In the genomic region with DNA sequence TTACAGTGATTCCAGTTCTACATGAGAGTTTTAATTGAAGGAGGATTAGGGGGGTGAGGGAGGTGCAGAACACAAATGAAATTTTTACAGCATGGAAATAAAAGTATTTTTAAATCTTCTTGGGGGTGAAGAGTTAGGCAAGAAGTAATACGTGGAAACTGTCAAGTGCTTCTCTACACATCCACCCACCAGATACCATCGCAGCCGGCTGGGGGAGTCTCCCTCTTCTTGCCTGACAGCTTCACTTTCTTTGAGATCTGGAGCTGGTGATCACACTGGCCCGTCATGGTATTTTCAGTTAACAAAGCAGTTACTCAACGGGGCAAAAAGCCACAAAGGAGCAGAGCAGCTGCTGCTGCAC, we compare ENCODE assay signal across 1 cellular context.
TF ChIP-seq lines count a peak whose summit lies in the region.

No MANE protein-coding gene starts in this region.

TF ChIP-seq in HepG2, 621 proteins besides CTCF, POLR2A, EP300 and RAD21 (continued from another document):
- TF ChIP-seq, protein P1, sequence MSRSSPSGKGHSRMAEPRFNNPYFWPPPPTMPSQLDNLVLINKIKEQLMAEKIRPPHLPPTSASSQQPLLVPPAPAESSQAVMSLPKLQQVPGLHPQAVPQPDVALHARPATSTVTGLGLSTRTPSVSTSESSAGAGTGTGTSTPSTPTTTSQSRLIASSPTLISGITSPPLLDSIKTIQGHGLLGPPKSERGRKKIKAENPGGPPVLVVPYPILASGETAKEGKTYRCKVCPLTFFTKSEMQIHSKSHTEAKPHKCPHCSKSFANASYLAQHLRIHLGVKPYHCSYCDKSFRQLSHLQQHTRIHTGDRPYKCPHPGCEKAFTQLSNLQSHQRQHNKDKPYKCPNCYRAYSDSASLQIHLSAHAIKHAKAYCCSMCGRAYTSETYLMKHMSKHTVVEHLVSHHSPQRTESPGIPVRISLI (CRISPR knock-in tag; IDR thresholded peaks at IDR 0.05; ENCODE audit: borderline replicate concordance), result no peak
- TF ChIP-seq, protein P2, sequence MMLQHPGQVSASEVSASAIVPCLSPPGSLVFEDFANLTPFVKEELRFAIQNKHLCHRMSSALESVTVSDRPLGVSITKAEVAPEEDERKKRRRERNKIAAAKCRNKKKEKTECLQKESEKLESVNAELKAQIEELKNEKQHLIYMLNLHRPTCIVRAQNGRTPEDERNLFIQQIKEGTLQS (CRISPR knock-in tag; IDR thresholded peaks at IDR 0.05), result 0 out of 2 replicates have a peak, but pooled peaks have one; percentile 20
- TF ChIP-seq NCOA1 (CRISPR knock-in tag; IDR thresholded peaks at IDR 0.05) (no peak), ZNF430 (CRISPR knock-in tag; IDR thresholded peaks at IDR 0.05) (0 out of 2 replicates have a peak, but pooled peaks have one; percentile 3)
- TF ChIP-seq, protein P3, sequence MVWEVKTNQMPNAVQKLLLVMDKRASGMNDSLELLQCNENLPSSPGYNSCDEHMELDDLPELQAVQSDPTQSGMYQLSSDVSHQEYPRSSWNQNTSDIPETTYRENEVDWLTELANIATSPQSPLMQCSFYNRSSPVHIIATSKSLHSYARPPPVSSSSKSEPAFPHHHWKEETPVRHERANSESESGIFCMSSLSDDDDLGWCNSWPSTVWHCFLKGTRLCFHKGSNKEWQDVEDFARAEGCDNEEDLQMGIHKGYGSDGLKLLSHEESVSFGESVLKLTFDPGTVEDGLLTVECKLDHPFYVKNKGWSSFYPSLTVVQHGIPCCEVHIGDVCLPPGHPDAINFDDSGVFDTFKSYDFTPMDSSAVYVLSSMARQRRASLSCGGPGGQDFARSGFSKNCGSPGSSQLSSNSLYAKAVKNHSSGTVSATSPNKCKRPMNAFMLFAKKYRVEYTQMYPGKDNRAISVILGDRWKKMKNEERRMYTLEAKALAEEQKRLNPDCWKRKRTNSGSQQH (CRISPR knock-in tag; IDR thresholded peaks at IDR 0.05; ENCODE audit: low read depth), result peak; percentile 1; the same call in 1 of the 2 replicates
